Comparison of ENCODE assay signal across 33 cellular contexts in the genomic region with DNA sequence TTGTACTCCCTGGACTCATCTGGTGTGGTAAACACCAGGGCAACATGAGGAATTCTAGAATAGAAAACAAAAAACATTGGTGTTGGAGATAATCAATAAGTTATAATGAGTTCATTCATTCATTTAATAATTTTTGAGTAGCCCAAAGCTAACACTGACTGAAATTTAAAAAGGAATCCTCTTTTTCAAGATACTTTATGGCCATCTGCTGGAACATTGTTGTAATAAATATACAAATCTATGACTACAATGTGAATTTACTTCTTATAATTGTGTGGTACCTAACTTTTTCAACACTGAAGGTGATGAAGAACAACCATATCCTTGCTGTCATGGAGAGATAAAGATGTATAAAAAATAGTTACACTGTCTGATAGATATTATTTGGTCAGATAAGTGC.
"Had no signal": no experiment of that assay in that cellular context is flagged by ENCODE, and none has a peak within 500 bp of the region (broad histone marks: within the 10 kb centered on the region; RNA-seq: fewer than 3 reads in every experiment).

No MANE protein-coding gene starts in this region.

- H3K9me3 ChIP-seq: neutrophil, ovary, prostate gland, thoracic aorta had no signal

- H3K4me1 Mint-ChIP-seq: activated B cell treated with CpG ODN at 0.5 μM for 24 hours; activated naive CD4-positive, alpha-beta T cell treated with anti-CD3 and anti-CD28 coated beads, Interleukin-2, amount 50 U/mL, for 24 hours; activated naive CD8-positive, alpha-beta T cell treated with anti-CD3 and anti-CD28 coated beads, Interleukin-2, amount 50 U/mL, for 24 hours; activated T-helper 17 cell treated with anti-CD3 and anti-CD28 coated beads, Interleukin-2, amount 50 U/mL, for 72 hours; central memory CD8-positive, alpha-beta T cell; mesothelial cell of epicardium; naive B cell; nephron progenitor cell; stimulated activated effector memory CD8-positive, alpha-beta T cell treated with anti-CD3 and anti-CD28 coated beads, Interleukin-12 subunit alpha, Interleukin-12 subunit beta, amount 100 ng/mL, for 72 hours; T-helper 17 cell had no signal

- DNase-seq: activated B cell treated with CpG ODN at 0.5 μM for 24 hours; activated CD4-positive, alpha-beta T cell treated with anti-CD3 and anti-CD28 coated beads, Interleukin-2, amount 50 U/mL, for 1 hour; activated CD8-positive, alpha-beta T cell treated with anti-CD3 and anti-CD28 coated beads for 36 hours; activated naive CD8-positive, alpha-beta T cell treated with anti-CD3 and anti-CD28 coated beads, Interleukin-2, amount 50 U/mL, for 24 hours; activated T-cell treated with anti-CD3 and anti-CD28 coated beads, Interleukin-2, amount 50 U/mL, for 4 hours; amygdala; dorsolateral prefrontal cortex; effector memory CD8-positive, alpha-beta T cell; head of caudate nucleus; hippocampal formation; kidney; left colon; naive B cell; nephron progenitor cell; ovary; retina; stimulated activated CD4-positive, alpha-beta T cell treated with anti-CD3 and anti-CD28 coated beads, Interleukin-12 subunit alpha, Interleukin-12 subunit beta, amount 100 ng/mL, for 4 hours; stimulated activated CD4-positive, alpha-beta T cell treated with anti-CD3 and anti-CD28 coated beads, Interleukin-4, amount 100 ng/mL, for 1 hour; T-helper 17 cell; T1000; trophoblast cell had no signal

- H3K36me3 Mint-ChIP-seq: activated naive CD4-positive, alpha-beta T cell treated with anti-CD3 and anti-CD28 coated beads, Interleukin-2, amount 50 U/mL, for 24 hours; mesothelial cell of epicardium; naive B cell; stimulated activated effector memory CD8-positive, alpha-beta T cell treated with anti-CD3 and anti-CD28 coated beads, Interleukin-12 subunit alpha, Interleukin-12 subunit beta, amount 100 ng/mL, for 72 hours had no signal

- H3K4me1 ChIP-seq: prostate gland had no signal

- ATAC-seq: activated CD8-positive, alpha-beta T cell treated with anti-CD3 and anti-CD28 coated beads for 36 hours; activated naive CD8-positive, alpha-beta T cell treated with anti-CD3 and anti-CD28 coated beads, Interleukin-2, amount 50 U/mL, for 24 hours; activated T-cell treated with anti-CD3 and anti-CD28 coated beads, Interleukin-2, amount 50 U/mL, for 4 hours; activated T-helper 17 cell treated with anti-CD3 and anti-CD28 coated beads, Interleukin-2, amount 50 U/mL, for 72 hours; effector memory CD8-positive, alpha-beta T cell; left colon; sciatic nerve; stimulated activated effector memory CD8-positive, alpha-beta T cell treated with anti-CD3 and anti-CD28 coated beads, Interleukin-12 subunit alpha, Interleukin-12 subunit beta, amount 100 ng/mL, for 72 hours; T-helper 17 cell had no signal

- H3K27ac ChIP-seq: coronary artery, dorsolateral prefrontal cortex, neutrophil, ovary, prostate gland, skin epidermis, thoracic aorta had no signal

- H3K4me3 Mint-ChIP-seq: activated B cell treated with CpG ODN at 0.5 μM for 24 hours; activated CD8-positive, alpha-beta T cell treated with anti-CD3 and anti-CD28 coated beads for 36 hours; activated naive CD4-positive, alpha-beta T cell treated with anti-CD3 and anti-CD28 coated beads, Interleukin-2, amount 50 U/mL, for 24 hours; activated naive CD8-positive, alpha-beta T cell treated with anti-CD3 and anti-CD28 coated beads, Interleukin-2, amount 50 U/mL, for 24 hours; activated T-cell treated with anti-CD3 and anti-CD28 coated beads, Interleukin-2, amount 50 U/mL, for 4 hours; activated T-helper 17 cell treated with anti-CD3 and anti-CD28 coated beads, Interleukin-2, amount 50 U/mL, for 72 hours; central memory CD8-positive, alpha-beta T cell; effector memory CD8-positive, alpha-beta T cell; mesothelial cell of epicardium; naive B cell; nephron progenitor cell; stimulated activated effector memory CD8-positive, alpha-beta T cell treated with anti-CD3 and anti-CD28 coated beads, Interleukin-12 subunit alpha, Interleukin-12 subunit beta, amount 100 ng/mL, for 72 hours; stimulated activated naive CD8-positive, alpha-beta T cell treated with anti-CD3 and anti-CD28 coated beads, Interleukin-15, Interleukin-2, amounts not matched to agents 100 ng/mL and 50 ng/mL, for 24 hours; T-helper 17 cell had no signal

- H3K36me3 ChIP-seq: neutrophil, ovary, prostate gland, thoracic aorta had no signal

- H3K27ac Mint-ChIP-seq: activated B cell treated with CpG ODN at 0.5 μM for 24 hours; activated CD8-positive, alpha-beta T cell treated with anti-CD3 and anti-CD28 coated beads for 36 hours; activated naive CD4-positive, alpha-beta T cell treated with anti-CD3 and anti-CD28 coated beads, Interleukin-2, amount 50 U/mL, for 24 hours; activated naive CD8-positive, alpha-beta T cell treated with anti-CD3 and anti-CD28 coated beads, Interleukin-2, amount 50 U/mL, for 24 hours; activated T-helper 17 cell treated with anti-CD3 and anti-CD28 coated beads, Interleukin-2, amount 50 U/mL, for 72 hours; effector memory CD8-positive, alpha-beta T cell; mesothelial cell of epicardium; naive B cell; nephron progenitor cell; stimulated activated effector memory CD8-positive, alpha-beta T cell treated with anti-CD3 and anti-CD28 coated beads, Interleukin-12 subunit alpha, Interleukin-12 subunit beta, amount 100 ng/mL, for 72 hours; stimulated activated naive CD8-positive, alpha-beta T cell treated with anti-CD3 and anti-CD28 coated beads, Interleukin-15, Interleukin-2, amounts not matched to agents 100 ng/mL and 50 ng/mL, for 24 hours; T-helper 17 cell had no signal

- H3K4me3 ChIP-seq: coronary artery, dorsolateral prefrontal cortex, ovary, prostate gland, skin epidermis, thoracic aorta had no signal

- H3K27me3 Mint-ChIP-seq: activated B cell treated with CpG ODN at 0.5 μM for 24 hours; activated CD8-positive, alpha-beta T cell treated with anti-CD3 and anti-CD28 coated beads for 36 hours; activated naive CD4-positive, alpha-beta T cell treated with anti-CD3 and anti-CD28 coated beads, Interleukin-2, amount 50 U/mL, for 24 hours; activated naive CD8-positive, alpha-beta T cell treated with anti-CD3 and anti-CD28 coated beads, Interleukin-2, amount 50 U/mL, for 24 hours; activated T-helper 17 cell treated with anti-CD3 and anti-CD28 coated beads, Interleukin-2, amount 50 U/mL, for 72 hours; central memory CD8-positive, alpha-beta T cell; effector memory CD8-positive, alpha-beta T cell; naive B cell; stimulated activated naive CD8-positive, alpha-beta T cell treated with anti-CD3 and anti-CD28 coated beads, Interleukin-15, Interleukin-2, amounts not matched to agents 100 ng/mL and 50 ng/mL, for 24 hours; T-helper 17 cell had no signal

- H3K27me3 ChIP-seq: dorsolateral prefrontal cortex, neutrophil, ovary had no signal
